In genomic region chr5:151895660-151896040, GRCh38 we compare ENCODE assay signal across 2 cellular contexts.
TF ChIP-seq lines count a peak whose summit lies in the region.

No MANE protein-coding gene starts in this region.

TF ChIP-seq in Ishikawa, 13 proteins besides CTCF, POLR2A, EP300 and RAD21:
- peak; percentile 75 for TF ChIP-seq REST (IDR thresholded peaks at IDR 0.05; ENCODE audit: low read depth)
- no peak for TF ChIP-seq TEAD4 (IDR thresholded peaks at IDR 0.05)

TF ChIP-seq in GM12878, 131 proteins besides CTCF, POLR2A, EP300 and RAD21 (continued from another document):
- TF ChIP-seq REST (IDR thresholded peaks at IDR 0.05; ENCODE audit: low read depth, low read length): peak; percentile 65
- TF ChIP-seq RUNX3 (IDR thresholded peaks at IDR 0.05; ENCODE audit: low read length): peak; percentile 14; the same call in 1 of the 2 replicates
TF ChIP-seq in GM12878: peak in this region for 2.
